11 cellular contexts compared by ENCODE assay signal in genomic region chr22:48758021-48758561, GRCh38.
DNase-seq lines count a peak whose midpoint lies in the region; ATAC-seq and TF ChIP-seq lines count a peak whose summit lies in the region.
"Had no signal": no experiment of that assay in that cellular context is flagged by ENCODE, and none has a peak within 500 bp of the region (broad histone marks: within the 10 kb centered on the region; RNA-seq: fewer than 3 reads in every experiment).

No MANE protein-coding gene starts in this region.

- no peak for ATAC-seq in lung (ENCODE audit: insufficient read depth, low FRiP score)
- no peak for ATAC-seq in upper lobe of right lung
- ATAC-seq: activated CD4-positive, alpha-beta T cell treated with anti-CD3 and anti-CD28 coated beads for 36 hours had no signal

- H3K4me1 ChIP-seq in lung (ENCODE audit: control insufficient read depth in 2 of 2, insufficient read depth in 2 of 2, low read length in 2 of 2) = no peaks in the 10 kb centered on the region
- H3K4me1 ChIP-seq in upper lobe of right lung = no peaks in the 10 kb centered on the region
- H3K4me1 ChIP-seq in Karpas-422 (ENCODE audit: low read length) = no peaks in the 10 kb centered on the region
- H3K4me1 ChIP-seq: HAP-1 had no signal

- no peaks in the 10 kb centered on the region for H3K9me2 ChIP-seq in Karpas-422 (replicated peaks; ENCODE audit: insufficient read depth, low read length)

- H3K27ac ChIP-seq in lung (ENCODE audit: low read depth in 1 of 2, low read length in 1 of 2) (no peak overlapping the region), upper lobe of right lung (no peak overlapping the region), Karpas-422 (ENCODE audit: low read length) (no peak overlapping the region)

- H3K27me3 ChIP-seq in lung (ENCODE audit: control insufficient read depth, insufficient read depth) (no peaks in the 10 kb centered on the region), upper lobe of right lung (no peaks in the 10 kb centered on the region), Karpas-422 (ENCODE audit: low read length) (no peaks in the 10 kb centered on the region)

- 86 to 92% methylated on average over 14 of the region's 14 CpGs for WGBS in lung, 2 donors

- peaks cover 0 to 3% of the 10 kb centered on the region in 2 donors for H3K9me3 ChIP-seq in lung (ENCODE audit: control insufficient read depth in 2 of 2, insufficient read depth in 1 of 2, low read length in 1 of 2)
- no peaks in the 10 kb centered on the region for H3K9me3 ChIP-seq in upper lobe of right lung
- H3K9me3 ChIP-seq in Karpas-422 (ENCODE audit: low read length) = no peaks in the 10 kb centered on the region
- H3K9me3 ChIP-seq: HAP-1 had no signal

- no peaks in the 10 kb centered on the region for H3K79me2 ChIP-seq in Karpas-422 (ENCODE audit: low read length)

- no peaks in the 10 kb centered on the region for H3K36me3 ChIP-seq in lung (ENCODE audit: control insufficient read depth in 2 of 2, insufficient read depth in 2 of 2, low read length in 2 of 2)
- no peaks in the 10 kb centered on the region for H3K36me3 ChIP-seq in upper lobe of right lung
- no peaks in the 10 kb centered on the region for H3K36me3 ChIP-seq in Karpas-422 (ENCODE audit: insufficient read depth, low read length)
- H3K36me3 ChIP-seq: HAP-1 had no signal

- peak; percentile 38 for DNase-seq in activated effector memory CD4-positive, alpha-beta T cell treated with anti-CD3 and anti-CD28 coated beads, Interleukin-2, amount 50 U/mL, for 16 hours
- DNase-seq in activated effector memory CD4-positive, alpha-beta T cell treated with Interleukin-2 at 50 U/mL for 16 hours = no peak
- DNase-seq in SHP77 (lab: John Stamatoyannopoulos, UW) (peak; percentile 60 to 64), lung (ENCODE audit: low spot score) (peak; percentile 14), upper lobe of right lung (peak; percentile 37), Karpas-422 (no peak), anterior cingulate cortex (lab: John Stamatoyannopoulos, UW) (no peak), amniotic stem cell (lab: John Stamatoyannopoulos, UW) (no peak)
- DNase-seq: activated CD4-positive, alpha-beta T cell treated with anti-CD3 and anti-CD28 coated beads for 36 hours; AML-193 had no signal

- intact Hi-C loops in upper lobe of right lung (cut with DNase I) = no loop called here

- no peak for TF ChIP-seq CTCF in lung (IDR thresholded peaks at IDR 0.05; ENCODE audit: control extremely low read depth, extremely low read depth)
- TF ChIP-seq CTCF in upper lobe of right lung (IDR thresholded peaks at IDR 0.05) = no peak

- no peak overlapping the region for H3K9ac ChIP-seq in Karpas-422 (ENCODE audit: low read length)

- no peaks in the 10 kb centered on the region for H4K20me1 ChIP-seq in Karpas-422 (ENCODE audit: insufficient read depth, low read depth, low read length)

- no peak overlapping the region for H3K4me2 ChIP-seq in Karpas-422 (ENCODE audit: low read depth, low read length, poor library complexity, severe bottlenecking)

- H2AFZ ChIP-seq in Karpas-422 (ENCODE audit: low read length) = no peak overlapping the region

- H3K4me3 ChIP-seq in lung = no peak overlapping the region
- H3K4me3 ChIP-seq in upper lobe of right lung = no peak overlapping the region
- H3K4me3 ChIP-seq in Karpas-422 (ENCODE audit: low read length) = no peak overlapping the region
- H3K4me3 ChIP-seq: HAP-1 had no signal

Comparison
In these comparisons a context has a peak if more than half of its experiments do, and no peak if none do; other contexts are left out.
1. DNase-seq: peak in activated effector memory CD4-positive, alpha-beta T cell treated with anti-CD3 and anti-CD28 coated beads, Interleukin-2, amount 50 U/mL, for 16 hours (single experiment), SHP77 (2 of 2), lung (single experiment) and upper lobe of right lung (single experiment); none in activated effector memory CD4-positive, alpha-beta T cell treated with Interleukin-2 at 50 U/mL for 16 hours (single experiment), Karpas-422 (single experiment), anterior cingulate cortex (0 of 58) and amniotic stem cell (single experiment).